ENCODE assay signal across 30 cellular contexts in genomic region chr3:15724446-15724845, GRCh38.
"Had no signal": no experiment of that assay in that cellular context is flagged by ENCODE, and none has a peak within 500 bp of the region (broad histone marks: within the 10 kb centered on the region; RNA-seq: fewer than 3 reads in every experiment).

No MANE protein-coding gene starts in this region.

- H3K36me3 ChIP-seq: adrenal gland had no signal

- H3K4me3 Mint-ChIP-seq: activated B cell treated with CpG ODN at 0.5 μM for 24 hours; activated CD4-positive, alpha-beta memory T cell treated with anti-CD3 and anti-CD28 coated beads for 36 hours; activated CD4-positive, alpha-beta T cell treated with anti-CD3 and anti-CD28 coated beads, Interleukin-2, amount 10 ng/mL, durations not matched to agents 24 days and 14 days; activated CD8-positive, alpha-beta memory T cell treated with anti-CD3 and anti-CD28 coated beads, Interleukin-2, amount 10 ng/mL, durations not matched to agents 7 days and 5 days; activated CD8-positive, alpha-beta T cell treated with anti-CD3 and anti-CD28 coated beads, Interleukin-2, amount 10 ng/mL, durations not matched to agents 7 days and 5 days; activated naive CD4-positive, alpha-beta T cell treated with anti-CD3 and anti-CD28 coated beads for 36 hours; activated naive CD4-positive, alpha-beta T cell treated with anti-CD3 and anti-CD28 coated beads, Interleukin-2, amount 50 U/mL, for 24 hours; activated naive CD8-positive, alpha-beta T cell treated with anti-CD3 and anti-CD28 coated beads for 36 hours; activated naive CD8-positive, alpha-beta T cell treated with anti-CD3 and anti-CD28 coated beads, Interleukin-2, amount 50 U/mL, for 24 hours; activated T-helper 1 cell treated with anti-CD3 and anti-CD28 coated beads, Interleukin-12 subunit alpha, Interleukin-12 subunit beta, Interleukin-2, Interleukin-4 antibody, amounts not matched to agents 30 ng/mL and 10 ng/mL and 1 ng/mL, durations not matched to agents 14 hours and 24 hours and 36 hours; T-helper 1 cell treated with Interleukin-12 subunit alpha and Interleukin-12 subunit beta and Interleukin-4 antibody, amounts not matched to agents 30 μg/mL and 1 μg/mL, for 36 hours; T-helper 2 cell treated with Interferon-gamma antibody and Interleukin-4, amounts not matched to agents 5 μg/mL and 100 μg/mL, for 36 hours had no signal

- H3K27me3 Mint-ChIP-seq: activated B cell treated with CpG ODN at 0.5 μM for 24 hours; activated CD4-positive, alpha-beta memory T cell treated with anti-CD3 and anti-CD28 coated beads for 36 hours; activated CD4-positive, alpha-beta T cell treated with anti-CD3 and anti-CD28 coated beads, Interleukin-2, amount 10 ng/mL, durations not matched to agents 24 days and 14 days; activated CD8-positive, alpha-beta memory T cell treated with anti-CD3 and anti-CD28 coated beads, Interleukin-2, amount 10 ng/mL, durations not matched to agents 7 days and 5 days; activated naive CD4-positive, alpha-beta T cell treated with anti-CD3 and anti-CD28 coated beads, Interleukin-2, amount 50 U/mL, for 24 hours; activated naive CD8-positive, alpha-beta T cell treated with anti-CD3 and anti-CD28 coated beads for 36 hours; activated naive CD8-positive, alpha-beta T cell treated with anti-CD3 and anti-CD28 coated beads, Interleukin-2, amount 50 U/mL, for 24 hours had no signal

- H3K27ac Mint-ChIP-seq: activated B cell treated with CpG ODN at 0.5 μM for 24 hours; activated CD4-positive, alpha-beta memory T cell treated with anti-CD3 and anti-CD28 coated beads for 36 hours; activated CD4-positive, alpha-beta T cell treated with anti-CD3 and anti-CD28 coated beads, Interleukin-2, amount 10 ng/mL, durations not matched to agents 24 days and 14 days; activated CD8-positive, alpha-beta memory T cell treated with anti-CD3 and anti-CD28 coated beads, Interleukin-2, amount 10 ng/mL, durations not matched to agents 7 days and 5 days; activated CD8-positive, alpha-beta T cell treated with anti-CD3 and anti-CD28 coated beads, Interleukin-2, amount 10 ng/mL, durations not matched to agents 7 days and 5 days; activated naive CD4-positive, alpha-beta T cell treated with anti-CD3 and anti-CD28 coated beads for 36 hours; activated naive CD4-positive, alpha-beta T cell treated with anti-CD3 and anti-CD28 coated beads, Interleukin-2, amount 50 U/mL, for 24 hours; activated naive CD8-positive, alpha-beta T cell treated with anti-CD3 and anti-CD28 coated beads for 36 hours; activated naive CD8-positive, alpha-beta T cell treated with anti-CD3 and anti-CD28 coated beads, Interleukin-2, amount 50 U/mL, for 24 hours; activated T-helper 1 cell treated with anti-CD3 and anti-CD28 coated beads, Interleukin-12 subunit alpha, Interleukin-12 subunit beta, Interleukin-2, Interleukin-4 antibody, amounts not matched to agents 30 ng/mL and 10 ng/mL and 1 ng/mL, durations not matched to agents 14 hours and 24 hours and 36 hours; activated T-helper 2 cell treated with anti-CD3 and anti-CD28 coated beads, Interferon-gamma antibody, Interleukin-2, Interleukin-4, amounts not matched to agents 10 μg/mL and 5 μg/mL and 100 μg/mL, durations not matched to agents 14 hours and 24 hours and 36 hours; T-helper 1 cell treated with Interleukin-12 subunit alpha and Interleukin-12 subunit beta and Interleukin-4 antibody, amounts not matched to agents 30 μg/mL and 1 μg/mL, for 36 hours; T-helper 2 cell treated with Interferon-gamma antibody and Interleukin-4, amounts not matched to agents 5 μg/mL and 100 μg/mL, for 36 hours had no signal

- H3K27me3 ChIP-seq: adrenal gland, body of pancreas, colonic mucosa, esophagus squamous epithelium, gastrocnemius medialis, heart left ventricle had no signal

- H3K9me3 ChIP-seq: adrenal gland, body of pancreas, colonic mucosa, esophagus squamous epithelium, gastrocnemius medialis, heart left ventricle had no signal

- DNase-seq: activated B cell treated with CpG ODN at 0.5 μM for 24 hours; activated CD4-positive, alpha-beta memory T cell treated with anti-CD3 and anti-CD28 coated beads for 36 hours; activated CD4-positive, alpha-beta T cell treated with anti-CD3 and anti-CD28 coated beads, Interleukin-2, amount 10 ng/mL, durations not matched to agents 24 days and 14 days; activated CD8-positive, alpha-beta memory T cell treated with anti-CD3 and anti-CD28 coated beads, Interleukin-2, amount 10 ng/mL, durations not matched to agents 7 days and 5 days; activated CD8-positive, alpha-beta memory T cell treated with anti-CD3 and anti-CD28 coated beads, Interleukin-2, amount 50 U/mL, for 4 hours; activated CD8-positive, alpha-beta T cell treated with anti-CD3 and anti-CD28 coated beads, Interleukin-2, amount 10 ng/mL, durations not matched to agents 7 days and 5 days; activated effector memory CD4-positive, alpha-beta T cell treated with anti-CD3 and anti-CD28 coated beads, Interleukin-2, amount 50 U/mL, for 16 hours; activated naive CD4-positive, alpha-beta T cell treated with anti-CD3 and anti-CD28 coated beads for 36 hours; activated naive CD8-positive, alpha-beta T cell treated with anti-CD3 and anti-CD28 coated beads for 36 hours; activated naive CD8-positive, alpha-beta T cell treated with anti-CD3 and anti-CD28 coated beads, Interleukin-2, amount 50 U/mL, for 24 hours; activated T-cell treated with anti-CD3 and anti-CD28 coated beads, Interleukin-2, amount 50 U/mL, for 1 hour; activated T-cell treated with anti-CD3 and anti-CD28 coated beads, Interleukin-2, amount 50 U/mL, for 48 hours; adrenal gland; amygdala; aorta; body of pancreas; colonic mucosa; effector CD8-positive, alpha-beta T cell; esophagus squamous epithelium; gastrocnemius medialis; glutamatergic neuron; heart left ventricle; T1000; WERI-Rb-1 had no signal

- H3K4me1 ChIP-seq: body of pancreas, colonic mucosa, heart left ventricle had no signal

- H3K4me1 Mint-ChIP-seq: activated B cell treated with CpG ODN at 0.5 μM for 24 hours had no signal

- H3K27ac ChIP-seq: adrenal gland, body of pancreas, colonic mucosa, epithelial cell of prostate, esophagus squamous epithelium, heart left ventricle, WERI-Rb-1 had no signal

- H3K4me3 ChIP-seq: adrenal gland, body of pancreas, colonic mucosa, esophagus squamous epithelium, gastrocnemius medialis, heart left ventricle had no signal

- H3K9me3 Mint-ChIP-seq: activated B cell treated with CpG ODN at 0.5 μM for 24 hours; activated CD4-positive, alpha-beta memory T cell treated with anti-CD3 and anti-CD28 coated beads for 36 hours; activated CD4-positive, alpha-beta T cell treated with anti-CD3 and anti-CD28 coated beads, Interleukin-2, amount 10 ng/mL, durations not matched to agents 24 days and 14 days; activated naive CD4-positive, alpha-beta T cell treated with anti-CD3 and anti-CD28 coated beads for 36 hours; activated naive CD4-positive, alpha-beta T cell treated with anti-CD3 and anti-CD28 coated beads, Interleukin-2, amount 50 U/mL, for 24 hours; activated naive CD8-positive, alpha-beta T cell treated with anti-CD3 and anti-CD28 coated beads for 36 hours; activated naive CD8-positive, alpha-beta T cell treated with anti-CD3 and anti-CD28 coated beads, Interleukin-2, amount 50 U/mL, for 24 hours; activated T-helper 1 cell treated with anti-CD3 and anti-CD28 coated beads, Interleukin-12 subunit alpha, Interleukin-12 subunit beta, Interleukin-2, Interleukin-4 antibody, amounts not matched to agents 30 ng/mL and 10 ng/mL and 1 ng/mL, durations not matched to agents 14 hours and 24 hours and 36 hours; activated T-helper 2 cell treated with anti-CD3 and anti-CD28 coated beads, Interferon-gamma antibody, Interleukin-2, Interleukin-4, amounts not matched to agents 10 μg/mL and 5 μg/mL and 100 μg/mL, durations not matched to agents 14 hours and 24 hours and 36 hours; T-helper 1 cell treated with Interleukin-12 subunit alpha and Interleukin-12 subunit beta and Interleukin-4 antibody, amounts not matched to agents 30 μg/mL and 1 μg/mL, for 36 hours; T-helper 2 cell treated with Interferon-gamma antibody and Interleukin-4, amounts not matched to agents 5 μg/mL and 100 μg/mL, for 36 hours had no signal
